In the genomic region with DNA sequence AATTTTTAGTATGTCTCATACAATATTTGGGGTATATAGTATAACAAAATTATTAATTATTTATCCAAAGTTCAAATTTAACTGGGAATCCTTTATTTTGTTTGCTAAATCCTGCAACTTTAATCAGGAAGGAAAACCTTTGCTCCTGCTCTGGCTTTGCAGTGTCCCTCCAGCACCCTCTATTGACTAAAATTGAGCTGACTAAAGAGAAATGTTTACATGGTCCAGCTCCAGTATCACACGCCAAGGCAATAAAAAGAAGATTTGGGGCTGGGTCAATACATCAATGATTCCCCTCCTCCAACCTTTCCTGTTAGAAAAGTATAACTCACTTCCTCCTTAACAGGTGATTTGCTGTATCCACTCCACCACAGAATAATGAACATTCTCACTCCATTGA, we compare ENCODE assay signal across 18 cellular contexts.
DNase-seq lines count a peak whose midpoint lies in the region; ATAC-seq, FAIRE-seq and TF ChIP-seq lines count a peak whose summit lies in the region.
"Had no signal": no experiment of that assay in that cellular context is flagged by ENCODE, and none has a peak within 500 bp of the region (broad histone marks: within the 10 kb centered on the region; RNA-seq: fewer than 3 reads in every experiment).

No MANE protein-coding gene starts in this region.

- no peak for FAIRE-seq in astrocyte (lab: Jason Lieb, UNC)
- no peak for FAIRE-seq in keratinocyte (lab: Jason Lieb, UNC)
- FAIRE-seq: GM12891, islet of Langerhans had no signal

- no peaks in the 10 kb centered on the region for H3K27me3 ChIP-seq in astrocyte (ENCODE audit: insufficient read depth, low read length)
- no peaks in the 10 kb centered on the region for H3K27me3 ChIP-seq in keratinocyte (ENCODE audit: control insufficient read depth, extremely low read depth, insufficient read depth, low read length)
- H3K27me3 ChIP-seq in right atrium auricular region = no peaks in the 10 kb centered on the region
- H3K27me3 ChIP-seq: brain microvascular endothelial cell, gastrocnemius medialis, tibial nerve had no signal

- no peak overlapping the region for H2AFZ ChIP-seq in astrocyte (ENCODE audit: low read depth, low read length)
- no peak overlapping the region for H2AFZ ChIP-seq in keratinocyte (ENCODE audit: control insufficient read depth, low read length)

- H3K9me1 ChIP-seq in keratinocyte (ENCODE audit: control insufficient read depth, extremely low read depth, insufficient read depth, low read length) = no peaks in the 10 kb centered on the region

- H3K9me3 Mint-ChIP-seq in astrocyte (ENCODE audit: unreplicated experiment) = peaks cover 2% of the 10 kb centered on the region

- no peak for ATAC-seq in left ventricle myocardium superior
- no peak for ATAC-seq in GM18870 (IDR thresholded peaks at IDR 0.05; ENCODE audit: unreplicated experiment)
- ATAC-seq: gastrocnemius medialis had no signal

- H3K27ac ChIP-seq in astrocyte (ENCODE audit: low read depth, low read length) (no peak overlapping the region), keratinocyte (ENCODE audit: control insufficient read depth, insufficient read depth, low read length) (no peak overlapping the region), right atrium auricular region (no peak overlapping the region)
- H3K27ac ChIP-seq: brain microvascular endothelial cell, gastrocnemius medialis, tibial nerve had no signal

- dilution Hi-C loops in keratinocyte (cut with MboI; ENCODE audit: extremely low pct_ligation_motif_present, low sequenced_read_pairs) = no loop called here

- peaks cover 6% of the 10 kb centered on the region for H3K4me1 Mint-ChIP-seq in astrocyte (ENCODE audit: low read depth, unreplicated experiment)
- H3K4me1 Mint-ChIP-seq: B cell had no signal

- H3K4me3 Mint-ChIP-seq in astrocyte (ENCODE audit: unreplicated experiment) = no peak overlapping the region
- H3K4me3 Mint-ChIP-seq: B cell had no signal

- H4K20me1 ChIP-seq in astrocyte (ENCODE audit: insufficient read depth, low read length) (no peaks in the 10 kb centered on the region), keratinocyte (ENCODE audit: control insufficient read depth, extremely low read depth, insufficient read depth, low read length) (no peaks in the 10 kb centered on the region)

- no peak overlapping the region for H3K4me2 ChIP-seq in astrocyte (ENCODE audit: low read length)
- H3K4me2 ChIP-seq in keratinocyte (ENCODE audit: control insufficient read depth, extremely low read depth, insufficient read depth, low read depth, low read length) = no peak overlapping the region

- intact Hi-C loops in left ventricle myocardium superior (cut with micrococcal nuclease) = no loop called here

- H3K36me3 Mint-ChIP-seq in astrocyte (ENCODE audit: low read depth, unreplicated experiment) = no peaks in the 10 kb centered on the region

- H3K9ac ChIP-seq in astrocyte (ENCODE audit: low read length) = no peak overlapping the region
- H3K9ac ChIP-seq in keratinocyte (ENCODE audit: control insufficient read depth, extremely low read depth, insufficient read depth, low read length) = no peak overlapping the region

- no peak overlapping the region for H3K4me3 ChIP-seq in astrocyte (ENCODE audit: insufficient read depth, low read depth, low read length)
- H3K4me3 ChIP-seq in keratinocyte (ENCODE audit: control insufficient read depth in 2 of 3, extremely low read depth in 1 of 3, insufficient read depth in 2 of 3, low read depth in 1 of 3, low read length in 3 of 3) = no peak overlapping the region
- no peak overlapping the region for H3K4me3 ChIP-seq in right atrium auricular region
- H3K4me3 ChIP-seq: gastrocnemius medialis, tibial nerve had no signal

- no peaks in the 10 kb centered on the region for H3K36me3 ChIP-seq in astrocyte (ENCODE audit: insufficient read depth, low read length)
- H3K36me3 ChIP-seq in keratinocyte (ENCODE audit: control insufficient read depth in 2 of 2, extremely low read depth in 1 of 2, insufficient read depth in 2 of 2, low read length in 2 of 2) = no peaks in the 10 kb centered on the region
- H3K36me3 ChIP-seq in right atrium auricular region = no peaks in the 10 kb centered on the region
- H3K36me3 ChIP-seq: brain microvascular endothelial cell, gastrocnemius medialis, tibial nerve had no signal

- H3K79me2 ChIP-seq in astrocyte (ENCODE audit: insufficient read depth, low read length) (no peaks in the 10 kb centered on the region), keratinocyte (ENCODE audit: control insufficient read depth, insufficient read depth, low read length) (no peaks in the 10 kb centered on the region)

- TF ChIP-seq CTCF in astrocyte (IDR thresholded peaks at IDR 0.05; ENCODE audit: insufficient read depth, low read depth, low read length) (peak; percentile 27), keratinocyte (optimal IDR thresholded peaks at IDR 0.05 in 1 of 3, IDR thresholded peaks at IDR 0.05 in 1 of 3, conservative IDR thresholded peaks at IDR 0.05 in 1 of 3; ENCODE audit: extremely low read depth in 1 of 3, insufficient read depth in 2 of 3, low read length in 3 of 3) (peak; percentile 25 to 62 (median 54)), right atrium auricular region (IDR thresholded peaks at IDR 0.05) (no peak)

- H3K27ac Mint-ChIP-seq in astrocyte (ENCODE audit: unreplicated experiment) = no peak overlapping the region
- H3K27ac Mint-ChIP-seq: B cell had no signal

- DNase-seq in AML-193 (lab: John Stamatoyannopoulos, UW) (peak; percentile 34), KBM-7 (peak; percentile 1), astrocyte (ENCODE audit: low read depth) (peak; percentile 13), keratinocyte (ENCODE audit: low read depth, low spot score) (no peak), left ventricle myocardium superior (no peak), right atrium auricular region (ENCODE audit: low spot score) (no peak)
- DNase-seq in effector CD8-positive, alpha-beta T cell (lab: John Stamatoyannopoulos, UW) = no peak
- DNase-seq: activated CD4-positive, alpha-beta T cell treated with anti-CD3 and anti-CD28 coated beads, Interleukin-2, amount 50 U/mL, for 4 hours; activated effector memory CD4-positive, alpha-beta T cell treated with anti-CD3 and anti-CD28 coated beads, Interleukin-2, amount 50 U/mL, for 16 hours; brain microvascular endothelial cell; gastrocnemius medialis; NCI-H524; Right ventricle myocardium superior had no signal

- H3K4me1 ChIP-seq in astrocyte (ENCODE audit: insufficient read depth, low read length) (no peaks in the 10 kb centered on the region), keratinocyte (ENCODE audit: control insufficient read depth, extremely low read depth, insufficient read depth, low read length) (no peaks in the 10 kb centered on the region), right atrium auricular region (no peaks in the 10 kb centered on the region)
- H3K4me1 ChIP-seq: gastrocnemius medialis, tibial nerve had no signal

- H3K9me3 ChIP-seq in astrocyte (ENCODE audit: insufficient read depth, low read depth, low read length) (peaks cover 3% of the 10 kb centered on the region), keratinocyte (ENCODE audit: control insufficient read depth, low read depth, low read length) (no peaks in the 10 kb centered on the region), right atrium auricular region (no peaks in the 10 kb centered on the region)
- H3K9me3 ChIP-seq: gastrocnemius medialis had no signal

- in situ Hi-C loops in KBM-7 (cut with MboI; ENCODE audit: low pct_unique_long_range_greater_than_20kb, low sequenced_read_pairs) = no loop called here

- H3K27me3 Mint-ChIP-seq in astrocyte (ENCODE audit: low read depth, unreplicated experiment) = no peaks in the 10 kb centered on the region
- H3K27me3 Mint-ChIP-seq: B cell had no signal

Comparison
In these comparisons a context has a peak if more than half of its experiments do, and no peak if none do; other contexts are left out.
1. DNase-seq: peak in AML-193 (2 of 2), KBM-7 (single experiment) and astrocyte (single experiment); none in keratinocyte (single experiment), effector CD8-positive, alpha-beta T cell (single experiment), left ventricle myocardium superior (single experiment) and right atrium auricular region (single experiment).
2. CTCF ChIP-seq: peak in astrocyte (single experiment) and keratinocyte (3 of 3); none in right atrium auricular region (0 of 2).